ENCODE assay signal across 16 cellular contexts in the genomic region with DNA sequence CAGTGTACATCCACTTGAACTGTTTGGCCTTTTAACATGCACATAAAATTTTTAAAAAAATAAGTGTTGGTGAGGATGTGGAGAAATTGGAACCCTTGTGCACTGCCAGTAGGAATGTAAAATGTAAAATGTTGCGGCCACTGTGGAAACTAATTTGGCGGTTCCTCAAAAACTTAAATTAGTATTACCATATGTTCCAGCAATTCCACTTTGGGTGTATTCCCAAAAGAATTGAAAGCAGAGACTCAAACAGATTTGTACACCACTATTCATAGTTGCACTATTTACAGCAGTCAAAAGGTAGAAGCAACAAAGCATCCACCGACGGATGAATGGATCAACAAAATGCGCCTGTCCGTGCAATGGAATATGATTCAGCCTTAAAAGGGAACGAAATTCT.
"Had no signal": no experiment of that assay in that cellular context is flagged by ENCODE, and none has a peak within 500 bp of the region (broad histone marks: within the 10 kb centered on the region; RNA-seq: fewer than 3 reads in every experiment).

No MANE protein-coding gene starts in this region.

- DNase-seq: dermis blood vessel endothelial cell; effector memory CD4-positive, alpha-beta T cell; kidney; naive thymus-derived CD8-positive, alpha-beta T cell; nephron progenitor cell; occipital lobe; ovary; posterior cingulate gyrus; psoas muscle; right cardiac atrium; sigmoid colon; stimulated activated CD4-positive, alpha-beta T cell treated with anti-CD3 and anti-CD28 coated beads, Interleukin-2, amount 100 ng/mL, for 24 hours; stimulated activated CD4-positive, alpha-beta T cell treated with anti-CD3 and anti-CD28 coated beads, Interleukin-4, amount 100 ng/mL, for 24 hours; stimulated activated naive CD8-positive, alpha-beta T cell treated with anti-CD3 and anti-CD28 coated beads, Interleukin-15, Interleukin-2, amounts not matched to agents 100 U/mL and 50 U/mL, for 24 hours; substantia nigra; upper lobe of left lung had no signal
